ENCODE assay signal across 8 cellular contexts in genomic region chr13:98484289-98485219, GRCh38.
DNase-seq lines count a peak whose midpoint lies in the region; ATAC-seq and TF ChIP-seq lines count a peak whose summit lies in the region.

No MANE protein-coding gene starts in this region.

- peak overlapping the region; percentile 83 for H3K4me2 ChIP-seq in PC-3 (ENCODE audit: low read length)

- H3K4me1 Mint-ChIP-seq in activated T-helper 1 cell treated with anti-CD3 and anti-CD28 coated beads, Interleukin-12 subunit alpha, Interleukin-12 subunit beta, Interleukin-2, Interleukin-4 antibody, amounts not matched to agents 30 ng/mL and 10 ng/mL and 1 ng/mL, durations not matched to agents 14 hours and 24 hours and 36 hours (ENCODE audit: low read depth): peaks cover 68% of the 10 kb centered on the region

- H3K36me3 ChIP-seq in PC-3 (ENCODE audit: low read depth, low read length): peaks cover 7% of the 10 kb centered on the region; the same call in 1 of the 2 replicates
- peaks cover 9% of the 10 kb centered on the region for H3K36me3 ChIP-seq in neutrophil
- H3K36me3 ChIP-seq in thymus (ENCODE audit: control insufficient read depth, insufficient read depth): peaks cover 14% of the 10 kb centered on the region

- H3K9me3 Mint-ChIP-seq in activated T-helper 1 cell treated with anti-CD3 and anti-CD28 coated beads, Interleukin-12 subunit alpha, Interleukin-12 subunit beta, Interleukin-2, Interleukin-4 antibody, amounts not matched to agents 30 ng/mL and 10 ng/mL and 1 ng/mL, durations not matched to agents 14 hours and 24 hours and 36 hours: no peaks in the 10 kb centered on the region

- BruUV-seq in PC-3 (replicated peaks; lab: Mats Ljungman, UMichigan): no TSS peak

- peaks cover 17% of the 10 kb centered on the region for H3K36me3 Mint-ChIP-seq in activated T-helper 1 cell treated with anti-CD3 and anti-CD28 coated beads, Interleukin-12 subunit alpha, Interleukin-12 subunit beta, Interleukin-2, Interleukin-4 antibody, amounts not matched to agents 30 ng/mL and 10 ng/mL and 1 ng/mL, durations not matched to agents 14 hours and 24 hours and 36 hours (ENCODE audit: low read depth)

- H3K4me1 ChIP-seq in PC-3 (ENCODE audit: insufficient read depth, low read length) (peaks cover 37% of the 10 kb centered on the region), neutrophil (ENCODE audit: control insufficient read depth in 1 of 2, insufficient read depth in 1 of 2, low read depth in 1 of 2, low read length in 1 of 2) (peaks cover 29 to 35% of the 10 kb centered on the region in 2 experiments), thymus (ENCODE audit: control insufficient read depth, insufficient read depth, low read length) (peaks cover 7% of the 10 kb centered on the region)

- H4K20me1 ChIP-seq in PC-3 (ENCODE audit: low read length): no peaks in the 10 kb centered on the region

- no peak overlapping the region for H2AFZ ChIP-seq in PC-3 (ENCODE audit: low read length)

- peak overlapping the region; percentile 22 for H3K4me3 Mint-ChIP-seq in activated T-helper 1 cell treated with anti-CD3 and anti-CD28 coated beads, Interleukin-12 subunit alpha, Interleukin-12 subunit beta, Interleukin-2, Interleukin-4 antibody, amounts not matched to agents 30 ng/mL and 10 ng/mL and 1 ng/mL, durations not matched to agents 14 hours and 24 hours and 36 hours

- CTCF ChIA-PET in PC-3 (lab: Charles Lee): no interaction called here

- peak overlapping the region; percentile 87 for H3K9ac ChIP-seq in PC-3 (ENCODE audit: low read length)

- WGBS in thymus: 93% methylated on average over 21 of the region's 21 CpGs

- peaks cover 5% of the 10 kb centered on the region for H3F3A ChIP-seq in PC-3 (ENCODE audit: low read length, unreplicated experiment)

- peak; percentile 97 for DNase-seq in EL
- DNase-seq in PC-3: peak; percentile 97
- no peak for DNase-seq in activated T-helper 1 cell treated with anti-CD3 and anti-CD28 coated beads, Interleukin-12 subunit alpha, Interleukin-12 subunit beta, Interleukin-2, Interleukin-4 antibody, amounts not matched to agents 30 ng/mL and 10 ng/mL and 1 ng/mL, durations not matched to agents 14 hours and 24 hours and 36 hours (ENCODE audit: low spot score)
- DNase-seq in fibroblast of the aortic adventitia (ENCODE audit: low read depth): peak; percentile 90
- DNase-seq in superior temporal gyrus (ENCODE audit: extremely low spot score): no peak

- H3K9me2 ChIP-seq in PC-3 (replicated peaks; ENCODE audit: low read length): no peaks in the 10 kb centered on the region

- no peaks in the 10 kb centered on the region for H3K27me3 Mint-ChIP-seq in activated T-helper 1 cell treated with anti-CD3 and anti-CD28 coated beads, Interleukin-12 subunit alpha, Interleukin-12 subunit beta, Interleukin-2, Interleukin-4 antibody, amounts not matched to agents 30 ng/mL and 10 ng/mL and 1 ng/mL, durations not matched to agents 14 hours and 24 hours and 36 hours (ENCODE audit: insufficient read depth)

- intact Hi-C loops in PC-3 (cut with micrococcal nuclease): loop anchor here (1.0 to 10.0 kb wide), 4 partner anchors 24 to 170 kb away; partner anchors contain the start of gene STK24
- intact Hi-C loops in activated T-helper 1 cell treated with anti-CD3 and anti-CD28 coated beads, Interleukin-12 subunit alpha, Interleukin-12 subunit beta, Interleukin-2, Interleukin-4 antibody, amounts not matched to agents 30 ng/mL and 10 ng/mL and 1 ng/mL, durations not matched to agents 14 hours and 24 hours and 36 hours (cut with micrococcal nuclease): no loop called here

- no peaks in the 10 kb centered on the region for H3K9me3 ChIP-seq in PC-3 (ENCODE audit: low read length)
- H3K9me3 ChIP-seq in neutrophil: no peaks in the 10 kb centered on the region
- no peaks in the 10 kb centered on the region for H3K9me3 ChIP-seq in thymus (ENCODE audit: control insufficient read depth)

- H3K79me2 ChIP-seq in PC-3 (ENCODE audit: low read length): peaks cover 84% of the 10 kb centered on the region

- H3K27me3 ChIP-seq in PC-3 (ENCODE audit: low read length) (no peaks in the 10 kb centered on the region), neutrophil (no peaks in the 10 kb centered on the region), thymus (ENCODE audit: control insufficient read depth, insufficient read depth) (no peaks in the 10 kb centered on the region)

- POLR2A ChIA-PET in PC-3 (lab: Charles Lee; ENCODE audit: unreplicated experiment): interaction anchor here (0.6 to 1.9 kb wide), 8 partner anchors 8 to 380 kb away, joined by 3 to 14 read pairs (median 6); partner anchors contain the start of gene STK24

- H3K4me3 ChIP-seq in PC-3 (ENCODE audit: low read length): peak overlapping the region; percentile 57
- H3K4me3 ChIP-seq in fibroblast of the aortic adventitia (ENCODE audit: low read depth, low read length): peak overlapping the region; percentile 41
- H3K4me3 ChIP-seq in neutrophil (ENCODE audit: low read depth in 1 of 2, low read length in 1 of 2): peak overlapping the region; percentile 24 to 30
- no peak overlapping the region for H3K4me3 ChIP-seq in thymus (ENCODE audit: low read length)

- H3K27ac Mint-ChIP-seq in activated T-helper 1 cell treated with anti-CD3 and anti-CD28 coated beads, Interleukin-12 subunit alpha, Interleukin-12 subunit beta, Interleukin-2, Interleukin-4 antibody, amounts not matched to agents 30 ng/mL and 10 ng/mL and 1 ng/mL, durations not matched to agents 14 hours and 24 hours and 36 hours: peak overlapping the region; percentile 82

- peak; percentile 48 for ATAC-seq in HG03354 (IDR thresholded peaks at IDR 0.05; ENCODE audit: poor library complexity, severe bottlenecking, unreplicated experiment)
- ATAC-seq in PC-3: peak; percentile 90

- H3K27ac ChIP-seq in PC-3 (ENCODE audit: low read length) (peak overlapping the region; percentile 99), neutrophil (peak overlapping the region; percentile 89), thymus (ENCODE audit: low read depth) (peak overlapping the region; percentile 20)

- TF ChIP-seq CTCF in PC-3 (conservative IDR thresholded peaks at IDR 0.05; ENCODE audit: low read depth, low read length): no peak
- TF ChIP-seq CTCF in fibroblast of the aortic adventitia (IDR thresholded peaks at IDR 0.05; ENCODE audit: insufficient read depth, low read length): peak; percentile 11
- no peak for TF ChIP-seq CTCF in neutrophil (IDR thresholded peaks at IDR 0.05)

Comparison
In these comparisons a context has a peak if more than half of its experiments do, and no peak if none do; other contexts are left out.
1. DNase-seq: peak in EL (single experiment), PC-3 (single experiment) and fibroblast of the aortic adventitia (single experiment); none in activated T-helper 1 cell treated with anti-CD3 and anti-CD28 coated beads, Interleukin-12 subunit alpha, Interleukin-12 subunit beta, Interleukin-2, Interleukin-4 antibody, amounts not matched to agents 30 ng/mL and 10 ng/mL and 1 ng/mL, durations not matched to agents 14 hours and 24 hours and 36 hours (single experiment) and superior temporal gyrus (single experiment).
2. H3K27ac ChIP-seq: peak in every context shown above with its lines; median percentile 99 in PC-3; 89 in neutrophil; 20 in thymus.